Comparison of ENCODE assay signal across 8 cellular contexts in the genomic region with DNA sequence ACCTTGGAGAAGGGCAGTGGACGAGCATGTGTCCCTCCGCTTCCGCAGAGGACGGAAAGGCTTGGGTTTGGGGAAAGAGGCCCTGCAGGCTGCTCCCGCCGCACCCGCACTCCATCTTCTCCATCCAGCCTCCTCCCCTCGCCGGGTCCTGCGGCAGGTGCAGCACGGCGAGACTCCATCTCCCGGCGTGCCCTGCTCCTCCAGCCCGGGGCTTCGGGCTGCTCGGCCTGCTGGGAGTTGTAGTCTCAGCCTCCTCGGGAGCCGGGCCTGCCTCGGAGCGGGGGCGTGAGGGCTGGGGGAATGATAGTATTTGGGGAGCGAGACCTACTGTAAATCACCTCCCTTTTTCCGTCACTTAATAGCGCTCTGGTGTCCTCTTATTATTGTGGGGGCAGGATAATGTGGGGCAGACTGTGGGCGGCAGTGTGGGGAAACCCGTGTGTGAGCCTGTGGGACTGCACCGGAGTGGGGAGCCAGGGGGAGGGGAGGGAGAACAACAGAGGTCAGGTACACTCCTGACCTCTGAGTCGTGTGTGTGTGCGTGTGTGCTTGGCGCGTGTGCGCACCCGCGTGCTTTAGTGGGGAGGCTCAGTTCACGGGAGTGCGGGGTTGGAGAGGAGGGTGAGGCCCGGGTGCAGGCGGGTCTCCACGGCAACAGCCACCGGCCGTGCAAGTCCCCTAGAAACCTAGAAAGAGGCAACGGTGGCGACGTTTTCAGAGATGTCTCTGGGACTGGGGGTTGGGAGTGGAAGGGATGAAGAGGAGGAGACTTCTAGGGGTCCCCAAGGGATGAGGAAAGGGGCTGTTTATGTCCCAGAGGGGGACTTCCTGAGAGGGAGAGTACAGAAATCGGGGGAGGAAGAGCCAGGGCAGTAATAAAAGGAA. TPM values are rescaled to one million over a fixed set of nuclear protein-coding genes. Genes with fewer than 3 reads are reported as not detected.
DNase-seq lines count a peak whose midpoint lies in the region; ATAC-seq and TF ChIP-seq lines count a peak whose summit lies in the region.

No MANE protein-coding gene starts in this region.

- H3K36me3 Mint-ChIP-seq in activated CD8-positive, alpha-beta T cell treated with anti-CD3 and anti-CD28 coated beads for 36 hours (ENCODE audit: low read depth), result no peaks in the 10 kb centered on the region

- intact Hi-C loops in activated CD8-positive, alpha-beta T cell treated with anti-CD3 and anti-CD28 coated beads for 36 hours (cut with micrococcal nuclease), result no loop called here

- TF ChIP-seq CTCF in AG04449 (IDR thresholded peaks at IDR 0.05; ENCODE audit: insufficient read depth, low read length, missing control alignments), result no peak
- no peak for TF ChIP-seq CTCF in activated CD8-positive, alpha-beta T cell treated with anti-CD3 and anti-CD28 coated beads for 36 hours (IDR thresholded peaks at IDR 0.05)

- CTCF ChIA-PET in AG04449 (lab: Yijun Ruan, JAX), result interaction anchor here (1.0 to 2.0 kb wide), 5 partner anchors 17 to 260 kb away, joined by 3 to 14 read pairs (median 5); a partner anchor contains a TSS
- CTCF ChIA-PET in activated CD8-positive, alpha-beta T cell treated with anti-CD3 and anti-CD28 coated beads for 36 hours (lab: Charles Lee), result interaction anchor here (1.2 to 2.1 kb wide), 5 partner anchors 10 to 18 kb away, joined by 3 to 11 read pairs (median 5); a partner anchor contains a TSS

- peaks cover 18% of the 10 kb centered on the region for H3K27me3 Mint-ChIP-seq in activated CD8-positive, alpha-beta T cell treated with anti-CD3 and anti-CD28 coated beads for 36 hours

- peak overlapping the region; percentile 77 for H3K4me3 Mint-ChIP-seq in activated CD8-positive, alpha-beta T cell treated with anti-CD3 and anti-CD28 coated beads for 36 hours

- DNase-seq in AG04449 (ENCODE audit: low read depth, low spot score) (no peak), NCI-H526 (lab: John Stamatoyannopoulos, UW) (peak; percentile 87 to 90), lung microvascular endothelial cell (ENCODE audit: low read depth in 2 of 2) (peak; percentile 37 to 69)
- DNase-seq in activated CD8-positive, alpha-beta T cell treated with anti-CD3 and anti-CD28 coated beads for 36 hours, result peak; percentile 90
- DNase-seq in effector CD4-positive, alpha-beta T cell, result peak; percentile 76
- peak; percentile 67 to 76 (median 70) for DNase-seq in stimulated activated CD4-positive, alpha-beta T cell treated with anti-CD3 and anti-CD28 coated beads, TNF-alpha, amount 100 ng/mL, for 4 hours (ENCODE audit: low read depth in 3 of 3)

- POLR2A ChIA-PET in AG04449 (lab: Yijun Ruan, JAX), result no interaction called here
- POLR2A ChIA-PET in activated CD8-positive, alpha-beta T cell treated with anti-CD3 and anti-CD28 coated beads for 36 hours (lab: Charles Lee), result interaction anchor here (0.7 to 1.6 kb wide), 7 partner anchors 9 to 263 kb away, joined by 3 to 9 read pairs (median 4); a partner anchor contains a TSS

- peak overlapping the region; percentile 83 for H3K27ac Mint-ChIP-seq in activated CD8-positive, alpha-beta T cell treated with anti-CD3 and anti-CD28 coated beads for 36 hours

- no peaks in the 10 kb centered on the region for H3K9me3 Mint-ChIP-seq in activated CD8-positive, alpha-beta T cell treated with anti-CD3 and anti-CD28 coated beads for 36 hours

- peak overlapping the region; percentile 44 for H3K4me3 ChIP-seq in AG04449 (ENCODE audit: low read depth, low read length)

- ATAC-seq in GM19035 (IDR thresholded peaks at IDR 0.05; ENCODE audit: unreplicated experiment), result peak; percentile 90
- peak; percentile 90 for ATAC-seq in HG03280 (IDR thresholded peaks at IDR 0.05; ENCODE audit: unreplicated experiment)
- peak; percentile 98 for ATAC-seq in activated CD8-positive, alpha-beta T cell treated with anti-CD3 and anti-CD28 coated beads for 36 hours

- peaks cover 24% of the 10 kb centered on the region for H3K4me1 Mint-ChIP-seq in activated CD8-positive, alpha-beta T cell treated with anti-CD3 and anti-CD28 coated beads for 36 hours (ENCODE audit: low read depth)

RNA-seq across cellular contexts. Expression of a gene that starts 4.1 kb away (rescaled TPM):
- total RNA-seq in activated CD8-positive, alpha-beta T cell treated with anti-CD3 and anti-CD28 coated beads for 36 hours, result under 1 TPM; 0.09 to 0.11 TPM
- total RNA-seq in lung microvascular endothelial cell, result under 0.01 TPM in 1 of 2 replicates, not detected in the other

RNA-seq across cellular contexts. Expression of a gene that starts 18.1 kb away (rescaled TPM):
- 10 to 100 TPM; 86.2 to 86.5 TPM for total RNA-seq in activated CD8-positive, alpha-beta T cell treated with anti-CD3 and anti-CD28 coated beads for 36 hours
- total RNA-seq in lung microvascular endothelial cell, result 26.8 and 50.3 TPM in 2 replicates

RNA-seq across cellular contexts. Expression of a gene that starts 50.7 kb away (rescaled TPM):
- total RNA-seq in activated CD8-positive, alpha-beta T cell treated with anti-CD3 and anti-CD28 coated beads for 36 hours, result not detected
- total RNA-seq in lung microvascular endothelial cell, result not detected in 2 replicates
